Comparison of ENCODE assay signal across 13 cellular contexts in the genomic region with DNA sequence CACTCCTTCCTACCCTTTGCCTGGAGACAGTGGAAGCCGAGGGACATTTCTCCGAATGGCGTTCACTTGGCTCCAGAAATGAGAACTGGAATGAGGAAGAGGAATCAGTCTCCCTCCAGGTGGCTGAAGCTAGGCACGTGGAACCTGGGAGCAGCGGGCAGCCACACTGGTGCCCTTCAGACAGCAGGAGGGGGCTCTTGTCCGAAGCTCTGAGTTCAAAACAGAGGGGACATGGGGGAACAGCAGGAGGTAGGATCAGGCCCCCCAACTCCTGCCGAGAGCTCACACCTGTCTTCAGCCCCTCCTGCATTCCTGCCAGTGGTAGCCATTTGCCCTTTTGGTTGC. TPM values are rescaled to one million over a fixed set of nuclear protein-coding genes. Genes with fewer than 3 reads are reported as not detected.
A peak's percentile ranks its signal among the peaks of the same experiment; 100 is the strongest.
DNase-seq lines count a peak whose midpoint lies in the region; ATAC-seq, FAIRE-seq and TF ChIP-seq lines count a peak whose summit lies in the region.
"Had no signal": no experiment of that assay in that cellular context is flagged by ENCODE, and none has a peak within 500 bp of the region (broad histone marks: within the 10 kb centered on the region; RNA-seq: fewer than 3 reads in every experiment).

No MANE protein-coding gene starts in this region.

- DNase-seq in A549 (ENCODE audit: low read depth in 1 of 2, low spot score in 1 of 2) = no peak
- no peak for DNase-seq in GM12891 (ENCODE audit: insufficient read length, low spot score)
- no peak for DNase-seq in WTC11 (ENCODE audit: low spot score)
- no peak for DNase-seq in mesothelial cell of epicardium (ENCODE audit: low spot score in 2 of 2, unreplicated experiment in 2 of 2)
- DNase-seq in dorsolateral prefrontal cortex = no peak
- no peak for DNase-seq in T-helper 9 cell
- no peak for DNase-seq in DMS153 treated with DMSO at 0.1 percent for 48 hours (lab: John Stamatoyannopoulos, UW; ENCODE audit: unreplicated experiment)
- DNase-seq: BE2C, KG1, NCI-H187 had no signal

- intact Hi-C loops in dorsolateral prefrontal cortex (cut with DNase I) = no loop called here

- H3K4me3 ChIP-seq in A549 = no peak overlapping the region
- H3K4me3 ChIP-seq in dorsolateral prefrontal cortex = no peak overlapping the region
- H3K4me3 ChIP-seq in gastroesophageal sphincter = no peak overlapping the region

- no peak for TF ChIP-seq CTCF in A549 (IDR thresholded peaks at IDR 0.05)
- no peak for TF ChIP-seq CTCF in WTC11 (IDR thresholded peaks at IDR 0.05)
- no peak for TF ChIP-seq CTCF in mesothelial cell of epicardium (IDR thresholded peaks at IDR 0.05; ENCODE audit: unreplicated experiment)
- TF ChIP-seq CTCF in dorsolateral prefrontal cortex (IDR thresholded peaks at IDR 0.05 in 54 of 56, conservative IDR thresholded peaks at IDR 0.05 in 2 of 56; ENCODE audit: low read depth in 1 of 56, partially characterized antibody in 56 of 56) = no peak
- TF ChIP-seq CTCF in gastroesophageal sphincter (IDR thresholded peaks at IDR 0.05) = no peak

- H3K4me1 Mint-ChIP-seq in WTC11 = peaks cover 45% of the 10 kb centered on the region
- peaks cover 51% of the 10 kb centered on the region for H3K4me1 Mint-ChIP-seq in mesothelial cell of epicardium

- 62% methylated on average over 7 of the region's 7 CpGs for WGBS in A549 (ENCODE audit: missing lambda C conversion rate)
- WGBS in gastroesophageal sphincter (ENCODE audit: low coverage in 1 of 2), 2 donors = 71% methylated on average over 4 of the region's 7 CpGs; no CpG with 5 or more reads in 1 of the 2 donors

- peak overlapping the region; percentile 49 for H3K4me2 ChIP-seq in A549

- no peaks in the 10 kb centered on the region for H3K36me3 ChIP-seq in gastroesophageal sphincter
- H3K36me3 ChIP-seq: BE2C, heart right ventricle had no signal

- TF ChIP-seq RAD21 in A549 (conservative IDR thresholded peaks at IDR 0.05 in 1 of 2, IDR thresholded peaks at IDR 0.05 in 1 of 2) = no peak

- CTCF ChIA-PET in A549 (lab: Yijun Ruan, JAX) (interaction anchor here (0.6 to 4.1 kb wide), 8 partner anchors 11 to 63 kb away, joined by 3 to 16 read pairs (median 4); no protein-coding TSS in a partner anchor), WTC11 (lab: Charles Lee) (interaction anchor here (1.8 to 3.2 kb wide), 2 partner anchors 16 to 22 kb away, joined by 6 to 12 read pairs; no protein-coding TSS in a partner anchor)

- H3K27me3 ChIP-seq in dorsolateral prefrontal cortex (peaks cover 0 to 26% (median 7%) of the 10 kb centered on the region in 45 donors), gastroesophageal sphincter (peaks cover 46% of the 10 kb centered on the region)
- H3K27me3 ChIP-seq: BE2C had no signal

- H3K4me3 Mint-ChIP-seq in WTC11 = no peak overlapping the region
- no peak overlapping the region for H3K4me3 Mint-ChIP-seq in mesothelial cell of epicardium

- FAIRE-seq in A549 (lab: Jason Lieb, UNC) = no peak
- FAIRE-seq in GM12891 (lab: Jason Lieb, UNC) = no peak

- no peaks in the 10 kb centered on the region; the same call in 2 of the 3 replicates for H3K9me3 ChIP-seq in A549
- no peaks in the 10 kb centered on the region for H3K9me3 ChIP-seq in gastroesophageal sphincter
- H3K9me3 ChIP-seq: BE2C, heart right ventricle had no signal

- TF ChIP-seq EP300 in A549 (IDR thresholded peaks at IDR 0.05) (no peak), gastroesophageal sphincter (IDR thresholded peaks at IDR 0.05) (no peak)

- H3K36me3 Mint-ChIP-seq in WTC11 (no peaks in the 10 kb centered on the region), mesothelial cell of epicardium (no peaks in the 10 kb centered on the region)

- ATAC-seq in A549 = no peak
- no peak for ATAC-seq in WTC11
- no peak for ATAC-seq in gastroesophageal sphincter

- H3K27me3 Mint-ChIP-seq in WTC11 (ENCODE audit: low read depth) = peaks cover 2% of the 10 kb centered on the region; the same call in 1 of the 2 replicates
- no peaks in the 10 kb centered on the region for H3K27me3 Mint-ChIP-seq in mesothelial cell of epicardium (ENCODE audit: low read depth)

- H3K9me3 Mint-ChIP-seq in WTC11 (no peaks in the 10 kb centered on the region), mesothelial cell of epicardium (no peaks in the 10 kb centered on the region)

- H3K27ac ChIP-seq in A549 = peak overlapping the region in 1 of 2 experiments; percentile 40; a peak in 1 of 6 replicates
- no peak overlapping the region for H3K27ac ChIP-seq in dorsolateral prefrontal cortex
- no peak overlapping the region for H3K27ac ChIP-seq in gastroesophageal sphincter
- H3K27ac ChIP-seq: heart right ventricle had no signal

- peak overlapping the region; percentile 53 for H3K27ac Mint-ChIP-seq in WTC11
- H3K27ac Mint-ChIP-seq in mesothelial cell of epicardium = peak overlapping the region; percentile 75

- POLR2A ChIA-PET in A549 (lab: Yijun Ruan, JAX) (no interaction called here), WTC11 (lab: Charles Lee) (interaction anchor here (0.9 to 1.0 kb wide), 2 partner anchors 9 to 19 kb away, joined by 3 read pairs; no protein-coding TSS in a partner anchor)

- no peak for TF ChIP-seq POLR2A in A549 (IDR thresholded peaks at IDR 0.05; ENCODE audit: low read length)
- TF ChIP-seq POLR2A in GM12891 (IDR thresholded peaks at IDR 0.05; ENCODE audit: low read depth, low read length) = no peak
- no peak for TF ChIP-seq POLR2A in gastroesophageal sphincter (IDR thresholded peaks at IDR 0.05)

- H3K4me1 ChIP-seq in A549 = peaks cover 39% of the 10 kb centered on the region
- H3K4me1 ChIP-seq in gastroesophageal sphincter = no peaks in the 10 kb centered on the region

TF ChIP-seq in A549, 52 proteins besides CTCF, POLR2A, EP300 and RAD21 (continues in another document):
- no peak for TF ChIP-seq NR3C1 (IDR thresholded peaks at IDR 0.05)
- TF ChIP-seq, protein P1, sequence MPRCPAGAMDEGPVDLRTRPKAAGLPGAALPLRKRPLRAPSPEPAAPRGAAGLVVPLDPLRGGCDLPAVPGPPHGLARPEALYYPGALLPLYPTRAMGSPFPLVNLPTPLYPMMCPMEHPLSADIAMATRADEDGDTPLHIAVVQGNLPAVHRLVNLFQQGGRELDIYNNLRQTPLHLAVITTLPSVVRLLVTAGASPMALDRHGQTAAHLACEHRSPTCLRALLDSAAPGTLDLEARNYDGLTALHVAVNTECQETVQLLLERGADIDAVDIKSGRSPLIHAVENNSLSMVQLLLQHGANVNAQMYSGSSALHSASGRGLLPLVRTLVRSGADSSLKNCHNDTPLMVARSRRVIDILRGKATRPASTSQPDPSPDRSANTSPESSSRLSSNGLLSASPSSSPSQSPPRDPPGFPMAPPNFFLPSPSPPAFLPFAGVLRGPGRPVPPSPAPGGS (IDR thresholded peaks at IDR 0.05) = no peak
- TF ChIP-seq KDM5A (IDR thresholded peaks at IDR 0.05) = no peak
- no peak for TF ChIP-seq ZC3H11A (IDR thresholded peaks at IDR 0.05)
- no peak for TF ChIP-seq RFX5 (IDR thresholded peaks at IDR 0.05)

TF ChIP-seq in GM12891, 5 proteins besides CTCF, POLR2A, EP300 and RAD21:
- TF ChIP-seq SPI1 (IDR thresholded peaks at IDR 0.05; ENCODE audit: low read depth, low read length) (peak; percentile 15; the same call in 1 of the 2 replicates), PAX5 (IDR thresholded peaks at IDR 0.05; ENCODE audit: insufficient read depth, low read length, severe bottlenecking) (no peak), TAF1 (IDR thresholded peaks at IDR 0.05; ENCODE audit: low read depth, low read length) (no peak)
TF ChIP-seq in GM12891: peak in this region for 1.

TF ChIP-seq in WTC11, 78 proteins besides CTCF, POLR2A, EP300 and RAD21 (continues in another document):
- no peak for TF ChIP-seq JAZF1 (CRISPR knock-in tag; IDR thresholded peaks at IDR 0.05)
- no peak for TF ChIP-seq RORB (CRISPR knock-in tag; IDR thresholded peaks at IDR 0.05)
- TF ChIP-seq ATF1 (CRISPR knock-in tag; IDR thresholded peaks at IDR 0.05) = no peak
- TF ChIP-seq, protein P2, sequence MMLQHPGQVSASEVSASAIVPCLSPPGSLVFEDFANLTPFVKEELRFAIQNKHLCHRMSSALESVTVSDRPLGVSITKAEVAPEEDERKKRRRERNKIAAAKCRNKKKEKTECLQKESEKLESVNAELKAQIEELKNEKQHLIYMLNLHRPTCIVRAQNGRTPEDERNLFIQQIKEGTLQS (CRISPR knock-in tag; conservative IDR thresholded peaks at IDR 0.05) = no peak
- no peak for TF ChIP-seq SOX15 (CRISPR knock-in tag; IDR thresholded peaks at IDR 0.05)
- TF ChIP-seq CREM (CRISPR knock-in tag; IDR thresholded peaks at IDR 0.05) = no peak
- TF ChIP-seq, protein P3, sequence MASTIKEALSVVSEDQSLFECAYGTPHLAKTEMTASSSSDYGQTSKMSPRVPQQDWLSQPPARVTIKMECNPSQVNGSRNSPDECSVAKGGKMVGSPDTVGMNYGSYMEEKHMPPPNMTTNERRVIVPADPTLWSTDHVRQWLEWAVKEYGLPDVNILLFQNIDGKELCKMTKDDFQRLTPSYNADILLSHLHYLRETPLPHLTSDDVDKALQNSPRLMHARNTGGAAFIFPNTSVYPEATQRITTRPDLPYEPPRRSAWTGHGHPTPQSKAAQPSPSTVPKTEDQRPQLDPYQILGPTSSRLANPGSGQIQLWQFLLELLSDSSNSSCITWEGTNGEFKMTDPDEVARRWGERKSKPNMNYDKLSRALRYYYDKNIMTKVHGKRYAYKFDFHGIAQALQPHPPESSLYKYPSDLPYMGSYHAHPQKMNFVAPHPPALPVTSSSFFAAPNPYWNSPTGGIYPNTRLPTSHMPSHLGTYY (CRISPR knock-in tag; IDR thresholded peaks at IDR 0.05) = no peak

RNA-seq across cellular contexts. Expression of a gene that starts 41.5 kb away (rescaled TPM):
- polyA plus RNA-seq in A549 (2011; rRNA removed) (not detected in 2 replicates), A549 (2017; fragmentation: RNase III; extraction: RNeasy Plus Mini Kit Qiagen cat#74134 plus additional on column Dnase treatment) (not detected in 3 replicates)
- polyA plus RNA-seq in A549 (2012; cell fraction: cytosol; rRNA removed) = not detected in 2 replicates
- 0.02 and 0.18 TPM in 2 replicates for polyA plus RNA-seq in A549 (2012; cell fraction: nucleus; rRNA removed)
- polyA minus RNA-seq in A549 (2011; rRNA and poly(A)+ RNA removed) = not detected in 2 replicates
- not detected for polyA plus RNA-seq in GM12891 (2012; ENCODE audit: low read depth, missing spikeins)
- total RNA-seq in WTC11 (2021) (0.24 to 0.41 TPM (median 0.27 TPM) in 3 replicates), mesothelial cell of epicardium (1.5 to 1.8 TPM (median 1.5 TPM) in 3 replicates), dorsolateral prefrontal cortex (100 to 1,000 TPM in 1 of 120 experiments, 10 to 100 TPM in 97, 1 to 10 TPM in 22; 2.9 to 101 (median 20.6) TPM), gastroesophageal sphincter (not detected)
- total RNA-seq: heart right ventricle, lower leg skin had no signal
- polyA plus RNA-seq: heart right ventricle had no signal

RNA-seq across cellular contexts. Expression of a gene that starts 58.8 kb away (rescaled TPM):
- polyA plus RNA-seq in A549 (2011; rRNA removed) (45.4 and 51.9 TPM in 2 replicates), A549 (2017; fragmentation: RNase III; extraction: RNeasy Plus Mini Kit Qiagen cat#74134 plus additional on column Dnase treatment) (93.5 to 116 TPM (median 109 TPM) in 3 replicates)
- 90.7 and 118 TPM in 2 replicates for polyA plus RNA-seq in A549 (2012; cell fraction: cytosol; rRNA removed)
- 35.8 and 47.6 TPM in 2 replicates for polyA plus RNA-seq in A549 (2012; cell fraction: nucleus; rRNA removed)
- 40.3 and 63.2 TPM in 2 replicates for polyA minus RNA-seq in A549 (2011; rRNA and poly(A)+ RNA removed)
- polyA plus RNA-seq in GM12891 (2012; ENCODE audit: low read depth, missing spikeins) = 41.8 TPM
- total RNA-seq in WTC11 (2021) (115 to 117 TPM (median 117 TPM) in 3 replicates), mesothelial cell of epicardium (22.8 to 23.8 TPM (median 22.9 TPM) in 3 replicates), dorsolateral prefrontal cortex (1 to 10 TPM in 29 of 120 experiments, under 1 TPM in 66, not detected in 25; 0.16 to 2.8 (median 0.68) TPM), gastroesophageal sphincter (1 to 10 TPM in 1 of 4 donors, under 1 TPM in 1, not detected in 2; 0.27 to 1.6 TPM)
